ENCODE assay signal across 8 cellular contexts in the genomic region with DNA sequence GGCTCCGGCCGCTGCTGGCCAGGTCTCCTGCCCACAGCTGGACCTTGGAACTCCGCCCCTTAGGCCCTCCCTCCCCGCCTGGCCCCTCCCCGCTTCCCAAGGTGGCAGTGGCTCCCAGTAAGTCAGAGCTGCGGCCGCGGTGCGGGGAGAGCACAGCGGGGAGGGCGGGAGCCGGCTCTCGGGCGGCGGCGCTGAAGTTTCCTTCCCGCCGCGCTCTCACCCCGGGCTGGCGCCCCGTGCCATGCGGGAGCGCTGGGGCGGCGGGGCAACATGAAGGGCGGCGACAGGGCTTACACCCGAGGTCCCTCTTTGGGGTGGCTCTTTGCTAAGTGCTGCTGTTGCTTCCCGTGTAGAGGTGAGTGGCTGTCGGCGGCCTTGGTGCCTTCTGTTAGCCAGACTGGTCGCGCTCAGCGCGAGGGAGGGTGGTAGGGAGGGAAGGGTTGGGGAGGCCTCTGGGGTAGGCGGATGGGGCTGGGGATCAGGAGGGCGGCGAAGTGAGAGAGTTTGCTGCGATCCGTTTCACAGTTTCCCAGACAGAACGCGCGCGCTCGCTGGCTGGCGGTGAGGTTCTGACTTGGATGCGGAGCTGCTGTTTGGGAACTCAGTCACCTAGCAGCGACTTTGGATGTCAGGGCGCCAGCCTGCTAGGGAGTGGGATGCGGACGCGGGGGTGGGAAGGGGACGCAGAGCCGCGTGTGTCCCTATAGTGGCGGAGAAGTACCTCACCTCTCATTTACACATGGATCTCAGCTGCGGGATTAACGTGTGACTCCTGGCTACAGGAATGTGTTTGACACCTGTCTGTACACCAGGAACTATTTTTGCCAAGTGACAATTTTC.
DNase-seq lines count a peak whose midpoint lies in the region; ATAC-seq and TF ChIP-seq lines count a peak whose summit lies in the region.

No MANE protein-coding gene starts in this region.

- H3K27ac ChIP-seq in GM23338 (ENCODE audit: low read depth) (no peak overlapping the region), liver (ENCODE audit: low read depth in 1 of 2, low read length in 2 of 2) (peak overlapping the region; percentile 81 to 90)

- ATAC-seq in GM23338 = peak; percentile 80
- ATAC-seq in central memory CD8-positive, alpha-beta T cell (replicated peaks; ENCODE audit: extremely low read depth, poor library complexity, severe bottlenecking) = peak; percentile 49
- ATAC-seq in HG03045 (IDR thresholded peaks at IDR 0.05; ENCODE audit: unreplicated experiment) = no peak

- no peaks in the 10 kb centered on the region for H3K9me2 ChIP-seq in GM23338 (ENCODE audit: insufficient read depth)

- H3K27me3 ChIP-seq in GM23338 (ENCODE audit: insufficient read depth) (peaks cover 52% of the 10 kb centered on the region), liver (ENCODE audit: control insufficient read depth in 4 of 4, insufficient read depth in 4 of 4, low read length in 3 of 4) (no peaks in the 10 kb centered on the region)

- peaks cover 32% of the 10 kb centered on the region for H3K4me1 Mint-ChIP-seq in GM23338
- peaks cover 16% of the 10 kb centered on the region for H3K4me1 Mint-ChIP-seq in central memory CD8-positive, alpha-beta T cell

- WGBS in liver = 2% methylated on average over 59 of the region's 59 CpGs

- H3F3A ChIP-seq in GM23338 (replicated peaks; ENCODE audit: low read depth) = 0 out of 2 replicates have a peak, but pooled peaks cover 6% of the 10 kb centered on the region

- H3K4me1 ChIP-seq in GM23338 (ENCODE audit: insufficient read depth) (peaks cover 26% of the 10 kb centered on the region), liver (ENCODE audit: control insufficient read depth in 4 of 4, insufficient read depth in 4 of 4, low read length in 3 of 4) (peaks cover 0 to 27% (median 14%) of the 10 kb centered on the region in 4 donors)

- H3K9me3 ChIP-seq in liver (ENCODE audit: control insufficient read depth in 4 of 4, low read length in 3 of 4) = no peaks in the 10 kb centered on the region

- peaks cover 40% of the 10 kb centered on the region for H3K27me3 Mint-ChIP-seq in GM23338 (ENCODE audit: insufficient read depth, low read depth, poor library complexity)
- H3K27me3 Mint-ChIP-seq in central memory CD8-positive, alpha-beta T cell = peaks cover 78% of the 10 kb centered on the region

- TF ChIP-seq CTCF in GM23338 (conservative IDR thresholded peaks at IDR 0.05; ENCODE audit: low read depth in 2 of 2) (no peak), liver (IDR thresholded peaks at IDR 0.05; ENCODE audit: low read depth, low read length, missing input control) (peak; percentile 0)

- TF ChIP-seq RAD21 in liver (IDR thresholded peaks at IDR 0.05) = peak; percentile 49 to 55

- H3K9me3 Mint-ChIP-seq in GM23338 = no peaks in the 10 kb centered on the region
- no peaks in the 10 kb centered on the region for H3K9me3 Mint-ChIP-seq in central memory CD8-positive, alpha-beta T cell

- peak overlapping the region; percentile 86 for H3K4me3 Mint-ChIP-seq in GM23338
- peak overlapping the region; percentile 66 for H3K4me3 Mint-ChIP-seq in central memory CD8-positive, alpha-beta T cell

- no peaks in the 10 kb centered on the region for H3K79me2 ChIP-seq in GM23338 (replicated peaks; ENCODE audit: insufficient read depth)

- H3K4me2 ChIP-seq in GM23338 = peak overlapping the region; percentile 93

- peak overlapping the region; percentile 10 to 69 for H3K9ac ChIP-seq in liver (ENCODE audit: low read depth in 1 of 2, low read length in 2 of 2)

- peak; percentile 74 for DNase-seq in 8988T
- DNase-seq in GM23338 (ENCODE audit: low spot score) = peak; percentile 84
- peak; percentile 3 for DNase-seq in T-helper 22 cell (ENCODE audit: low read depth)
- DNase-seq in central memory CD8-positive, alpha-beta T cell (ENCODE audit: low spot score in 2 of 2) = no peak
- DNase-seq in stimulated activated CD4-positive, alpha-beta T cell treated with anti-CD3 and anti-CD28 coated beads, Interleukin-2, amount 100 ng/mL, for 48 hours = peak; percentile 15
- DNase-seq in epidermal melanocyte (ENCODE audit: insufficient read length, low spot score) = no peak

- H3K4me3 ChIP-seq in GM23338 (peak overlapping the region; percentile 88), liver (ENCODE audit: low read depth in 1 of 3, low read length in 3 of 3) (peak overlapping the region; percentile 51 to 86 (median 76))

- no peaks in the 10 kb centered on the region for H3K36me3 ChIP-seq in GM23338 (ENCODE audit: insufficient read depth)
- H3K36me3 ChIP-seq in liver (ENCODE audit: control insufficient read depth in 4 of 4, insufficient read depth in 3 of 4, low read depth in 1 of 4, low read length in 3 of 4) = no peaks in the 10 kb centered on the region

- no peaks in the 10 kb centered on the region for H3K36me3 Mint-ChIP-seq in GM23338 (ENCODE audit: low read depth)
- no peaks in the 10 kb centered on the region for H3K36me3 Mint-ChIP-seq in central memory CD8-positive, alpha-beta T cell (ENCODE audit: insufficient read depth)

- H4K20me1 ChIP-seq in GM23338 (replicated peaks; ENCODE audit: insufficient read depth) = no peaks in the 10 kb centered on the region

- H2AFZ ChIP-seq in GM23338 = peak overlapping the region; percentile 97

- no peak overlapping the region for H3K27ac Mint-ChIP-seq in GM23338
- no peak overlapping the region for H3K27ac Mint-ChIP-seq in central memory CD8-positive, alpha-beta T cell (ENCODE audit: low read depth)

TF ChIP-seq in GM23338, 12 proteins besides CTCF, POLR2A, EP300 and RAD21:
- TF ChIP-seq EZH2 (IDR thresholded peaks at IDR 0.05; ENCODE audit: low read depth, unreplicated experiment) = no peak
- peak; percentile 60 for TF ChIP-seq POLR2AphosphoS5 (IDR thresholded peaks at IDR 0.05; ENCODE audit: low read depth)

TF ChIP-seq in liver, 16 proteins besides CTCF, POLR2A, EP300 and RAD21:
- TF ChIP-seq EGR1 (IDR thresholded peaks at IDR 0.05; ENCODE audit: low read depth in 2 of 2) (peak in 1 of 2 donors; percentile 38), HNF4A (conservative IDR thresholded peaks at IDR 0.05) (peak; percentile 88 to 89), RXRA (IDR thresholded peaks at IDR 0.05) (peak; percentile 63 to 73), FOXA2 (IDR thresholded peaks at IDR 0.05) (peak; percentile 25), TAF1 (conservative IDR thresholded peaks at IDR 0.05) (peak; percentile 45), YY1 (IDR thresholded peaks at IDR 0.05) (peak; percentile 87), FOXA1 (IDR thresholded peaks at IDR 0.05) (peak; percentile 50), JUND (IDR thresholded peaks at IDR 0.05) (peak in 1 of 2 donors; percentile 60), GABPA (IDR thresholded peaks at IDR 0.05 in 1 of 2, conservative IDR thresholded peaks at IDR 0.05 in 1 of 2) (peak in 1 of 2 donors; percentile 28), HNF4G (IDR thresholded peaks at IDR 0.05) (no peak)
- TF ChIP-seq, protein P1, sequence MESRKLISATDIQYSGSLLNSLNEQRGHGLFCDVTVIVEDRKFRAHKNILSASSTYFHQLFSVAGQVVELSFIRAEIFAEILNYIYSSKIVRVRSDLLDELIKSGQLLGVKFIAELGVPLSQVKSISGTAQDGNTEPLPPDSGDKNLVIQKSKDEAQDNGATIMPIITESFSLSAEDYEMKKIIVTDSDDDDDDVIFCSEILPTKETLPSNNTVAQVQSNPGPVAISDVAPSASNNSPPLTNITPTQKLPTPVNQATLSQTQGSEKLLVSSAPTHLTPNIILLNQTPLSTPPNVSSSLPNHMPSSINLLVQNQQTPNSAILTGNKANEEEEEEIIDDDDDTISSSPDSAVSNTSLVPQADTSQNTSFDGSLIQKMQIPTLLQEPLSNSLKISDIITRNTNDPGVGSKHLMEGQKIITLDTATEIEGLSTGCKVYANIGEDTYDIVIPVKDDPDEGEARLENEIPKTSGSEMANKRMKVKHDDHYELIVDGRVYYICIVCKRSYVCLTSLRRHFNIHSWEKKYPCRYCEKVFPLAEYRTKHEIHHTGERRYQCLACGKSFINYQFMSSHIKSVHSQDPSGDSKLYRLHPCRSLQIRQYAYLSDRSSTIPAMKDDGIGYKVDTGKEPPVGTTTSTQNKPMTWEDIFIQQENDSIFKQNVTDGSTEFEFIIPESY (IDR thresholded peaks at IDR 0.05) = no peak
- TF ChIP-seq, protein P2, sequence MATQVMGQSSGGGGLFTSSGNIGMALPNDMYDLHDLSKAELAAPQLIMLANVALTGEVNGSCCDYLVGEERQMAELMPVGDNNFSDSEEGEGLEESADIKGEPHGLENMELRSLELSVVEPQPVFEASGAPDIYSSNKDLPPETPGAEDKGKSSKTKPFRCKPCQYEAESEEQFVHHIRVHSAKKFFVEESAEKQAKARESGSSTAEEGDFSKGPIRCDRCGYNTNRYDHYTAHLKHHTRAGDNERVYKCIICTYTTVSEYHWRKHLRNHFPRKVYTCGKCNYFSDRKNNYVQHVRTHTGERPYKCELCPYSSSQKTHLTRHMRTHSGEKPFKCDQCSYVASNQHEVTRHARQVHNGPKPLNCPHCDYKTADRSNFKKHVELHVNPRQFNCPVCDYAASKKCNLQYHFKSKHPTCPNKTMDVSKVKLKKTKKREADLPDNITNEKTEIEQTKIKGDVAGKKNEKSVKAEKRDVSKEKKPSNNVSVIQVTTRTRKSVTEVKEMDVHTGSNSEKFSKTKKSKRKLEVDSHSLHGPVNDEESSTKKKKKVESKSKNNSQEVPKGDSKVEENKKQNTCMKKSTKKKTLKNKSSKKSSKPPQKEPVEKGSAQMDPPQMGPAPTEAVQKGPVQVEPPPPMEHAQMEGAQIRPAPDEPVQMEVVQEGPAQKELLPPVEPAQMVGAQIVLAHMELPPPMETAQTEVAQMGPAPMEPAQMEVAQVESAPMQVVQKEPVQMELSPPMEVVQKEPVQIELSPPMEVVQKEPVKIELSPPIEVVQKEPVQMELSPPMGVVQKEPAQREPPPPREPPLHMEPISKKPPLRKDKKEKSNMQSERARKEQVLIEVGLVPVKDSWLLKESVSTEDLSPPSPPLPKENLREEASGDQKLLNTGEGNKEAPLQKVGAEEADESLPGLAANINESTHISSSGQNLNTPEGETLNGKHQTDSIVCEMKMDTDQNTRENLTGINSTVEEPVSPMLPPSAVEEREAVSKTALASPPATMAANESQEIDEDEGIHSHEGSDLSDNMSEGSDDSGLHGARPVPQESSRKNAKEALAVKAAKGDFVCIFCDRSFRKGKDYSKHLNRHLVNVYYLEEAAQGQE (IDR thresholded peaks at IDR 0.05) = peak; percentile 71
- TF ChIP-seq, protein P3, sequence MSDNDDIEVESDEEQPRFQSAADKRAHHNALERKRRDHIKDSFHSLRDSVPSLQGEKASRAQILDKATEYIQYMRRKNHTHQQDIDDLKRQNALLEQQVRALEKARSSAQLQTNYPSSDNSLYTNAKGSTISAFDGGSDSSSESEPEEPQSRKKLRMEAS (IDR thresholded peaks at IDR 0.05) = no peak
- TF ChIP-seq, protein P4, sequence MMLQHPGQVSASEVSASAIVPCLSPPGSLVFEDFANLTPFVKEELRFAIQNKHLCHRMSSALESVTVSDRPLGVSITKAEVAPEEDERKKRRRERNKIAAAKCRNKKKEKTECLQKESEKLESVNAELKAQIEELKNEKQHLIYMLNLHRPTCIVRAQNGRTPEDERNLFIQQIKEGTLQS (IDR thresholded peaks at IDR 0.05) = no peak

Comparison
In these comparisons a context has a peak if more than half of its experiments do, and no peak if none do; other contexts are left out.
1. DNase-seq: peak in 8988T (single experiment), GM23338 (single experiment), T-helper 22 cell (single experiment) and stimulated activated CD4-positive, alpha-beta T cell treated with anti-CD3 and anti-CD28 coated beads, Interleukin-2, amount 100 ng/mL, for 48 hours (2 of 2); none in central memory CD8-positive, alpha-beta T cell (0 of 2) and epidermal melanocyte (single experiment).